8 cellular contexts compared by ENCODE assay signal in the genomic region with DNA sequence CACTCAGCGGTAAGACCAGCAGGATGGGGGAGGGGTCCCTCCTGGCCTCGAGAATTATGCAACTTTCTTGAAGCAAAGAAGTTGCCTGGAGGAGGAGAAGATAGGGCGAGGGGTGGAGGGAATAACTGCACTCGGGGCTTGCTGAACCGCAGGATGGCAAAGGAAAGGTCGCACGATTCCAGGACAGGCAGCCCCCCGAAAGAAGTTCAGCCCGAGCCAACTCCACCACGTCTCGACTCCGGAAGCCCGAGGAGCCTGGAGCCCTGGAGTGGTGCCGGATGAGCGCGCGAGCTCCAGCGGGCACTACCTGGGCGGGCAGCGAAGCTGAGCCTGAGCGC. TPM values are rescaled to one million over a fixed set of nuclear protein-coding genes. Genes with fewer than 3 reads are reported as not detected.
DNase-seq lines count a peak whose midpoint lies in the region; ATAC-seq lines count a peak whose summit lies in the region.

No MANE protein-coding gene starts in this region.

- peak overlapping the region; percentile 29 for H3K4me3 ChIP-seq in iPS DF 6.9 (ENCODE audit: low read length)
- peak overlapping the region; percentile 89 to 95 (median 92) for H3K4me3 ChIP-seq in skeletal muscle tissue (ENCODE audit: low read length in 3 of 3)

- ATAC-seq in HG03354 (IDR thresholded peaks at IDR 0.05; ENCODE audit: poor library complexity, severe bottlenecking, unreplicated experiment), result peak; percentile 43

- H3K4me1 ChIP-seq in iPS DF 6.9 (ENCODE audit: control insufficient read depth, insufficient read depth, low read length) (0 out of 2 replicates have a peak, but pooled peaks cover 1% of the 10 kb centered on the region), skeletal muscle tissue (ENCODE audit: control insufficient read depth in 3 of 3, insufficient read depth in 3 of 3, low read length in 3 of 3) (peaks cover 15 to 37% (median 28%) of the 10 kb centered on the region in 3 donors)

- peak; percentile 71 for DNase-seq in EH (ENCODE audit: low read depth)
- peak; percentile 85 for DNase-seq in amniotic epithelial cell (ENCODE audit: low read depth)
- no peak for DNase-seq in iPS DF 6.9 (ENCODE audit: low read depth, low spot score)
- no peak for DNase-seq in NK-92 treated with Interleukin-12 subunit alpha and Interleukin-12 subunit beta, amount 100 ng/mL, for 24 hours (lab: John Stamatoyannopoulos, UW)
- DNase-seq in GF-D8 (lab: John Stamatoyannopoulos, UW), result no peak
- DNase-seq in NCI-H146 (lab: John Stamatoyannopoulos, UW), result no peak

- no CpG with 5 or more reads among the region's 21 CpGs for WGBS in iPS DF 6.9 (ENCODE audit: insufficient coverage, insufficient read length)

- H3K36me3 ChIP-seq in iPS DF 6.9 (ENCODE audit: control insufficient read depth, insufficient read depth, low read length) (no peaks in the 10 kb centered on the region), skeletal muscle tissue (ENCODE audit: control insufficient read depth in 3 of 3, insufficient read depth in 3 of 3, low read length in 3 of 3) (peaks cover 0 to 3% (median 0%) of the 10 kb centered on the region in 3 donors)

- H3K9me3 ChIP-seq in iPS DF 6.9 (ENCODE audit: control insufficient read depth, insufficient read depth, low read length) (no peaks in the 10 kb centered on the region), skeletal muscle tissue (ENCODE audit: control insufficient read depth in 3 of 3, low read length in 3 of 3) (no peaks in the 10 kb centered on the region)

- peak overlapping the region; percentile 90 to 98 (median 96) for H3K9ac ChIP-seq in skeletal muscle tissue (ENCODE audit: low read depth in 1 of 3, low read length in 3 of 3)

- no peak overlapping the region for H3K27ac ChIP-seq in iPS DF 6.9 (ENCODE audit: low read length)
- H3K27ac ChIP-seq in skeletal muscle tissue (ENCODE audit: low read depth, low read length), result peak overlapping the region; percentile 99

- H3K27me3 ChIP-seq in iPS DF 6.9 (ENCODE audit: control insufficient read depth, insufficient read depth, low read length), result no peaks in the 10 kb centered on the region
- H3K27me3 ChIP-seq in skeletal muscle tissue (ENCODE audit: control insufficient read depth in 3 of 3, insufficient read depth in 3 of 3, low read length in 3 of 3), result no peaks in the 10 kb centered on the region

RNA-seq across cellular contexts. Expression of gene WWTR1, which starts 0.4 kb away (rescaled TPM):
- total RNA-seq in skeletal muscle tissue, result 34.4 TPM

Comparison
In these comparisons a context has a peak if more than half of its experiments do, and no peak if none do; other contexts are left out.
1. DNase-seq: peak in EH (single experiment) and amniotic epithelial cell (single experiment); none in iPS DF 6.9 (single experiment), NK-92 treated with Interleukin-12 subunit alpha and Interleukin-12 subunit beta, amount 100 ng/mL, for 24 hours (single experiment), GF-D8 (single experiment) and NCI-H146 (single experiment).